22 cellular contexts compared by ENCODE assay signal in the genomic region with DNA sequence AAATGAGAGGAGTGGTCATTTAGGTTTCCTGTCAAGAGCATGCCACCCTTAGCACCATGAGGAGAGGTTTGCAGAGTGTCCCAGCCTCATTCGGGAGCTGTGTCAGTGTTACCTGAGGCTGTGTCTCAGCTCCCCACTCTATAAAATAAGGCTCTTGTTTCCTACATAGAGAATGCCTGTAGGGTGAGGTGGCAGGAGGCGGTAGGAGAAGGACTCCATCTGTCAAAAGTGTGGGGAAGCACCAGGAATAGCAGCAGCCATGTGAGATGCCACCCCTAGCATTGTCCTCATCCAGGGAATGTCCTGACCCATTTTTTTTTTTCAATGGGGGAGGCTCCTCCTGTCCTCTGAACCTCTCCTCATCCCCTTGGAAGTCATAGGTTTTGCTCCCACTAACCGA.
DNase-seq lines count a peak whose midpoint lies in the region; ATAC-seq, FAIRE-seq and TF ChIP-seq lines count a peak whose summit lies in the region.
"Had no signal": no experiment of that assay in that cellular context is flagged by ENCODE, and none has a peak within 500 bp of the region (broad histone marks: within the 10 kb centered on the region; RNA-seq: fewer than 3 reads in every experiment).

No MANE protein-coding gene starts in this region.

- H3K27me3 ChIP-seq in RWPE2 (ENCODE audit: insufficient read depth, poor library complexity, severe bottlenecking) (no peaks in the 10 kb centered on the region), keratinocyte (ENCODE audit: control insufficient read depth, extremely low read depth, insufficient read depth, low read length) (peaks cover 3% of the 10 kb centered on the region)

- no peaks in the 10 kb centered on the region for H3K9me3 ChIP-seq in RWPE2 (ENCODE audit: severe bottlenecking)
- no peaks in the 10 kb centered on the region for H3K9me3 ChIP-seq in keratinocyte (ENCODE audit: control insufficient read depth, low read depth, low read length)
- H3K9me3 ChIP-seq: Caco-2 had no signal

- no peaks in the 10 kb centered on the region for H3K79me2 ChIP-seq in keratinocyte (ENCODE audit: control insufficient read depth, insufficient read depth, low read length)

- no peak for TF ChIP-seq POLR2A in H54 (IDR thresholded peaks at IDR 0.05; ENCODE audit: low read depth, low read length)

- no peak for FAIRE-seq in H54 (lab: Jason Lieb, UNC)
- FAIRE-seq in keratinocyte (lab: Jason Lieb, UNC) = peak; percentile 53

- H3K9me1 ChIP-seq in keratinocyte (ENCODE audit: control insufficient read depth, extremely low read depth, insufficient read depth, low read length) = no peaks in the 10 kb centered on the region

- no peaks in the 10 kb centered on the region for H4K20me1 ChIP-seq in keratinocyte (ENCODE audit: control insufficient read depth, extremely low read depth, insufficient read depth, low read length)

- no peak overlapping the region for H3K9ac ChIP-seq in keratinocyte (ENCODE audit: control insufficient read depth, extremely low read depth, insufficient read depth, low read length)
- H3K9ac ChIP-seq: KMS-11 had no signal

- dilution Hi-C loops in keratinocyte (cut with MboI; ENCODE audit: extremely low pct_ligation_motif_present, low sequenced_read_pairs) = no loop called here

- TF ChIP-seq CTCF in RWPE2 (IDR thresholded peaks at IDR 0.05; ENCODE audit: poor library complexity, severe bottlenecking) (no peak), keratinocyte (optimal IDR thresholded peaks at IDR 0.05 in 1 of 3, IDR thresholded peaks at IDR 0.05 in 1 of 3, conservative IDR thresholded peaks at IDR 0.05 in 1 of 3; ENCODE audit: extremely low read depth in 1 of 3, insufficient read depth in 2 of 3, low read length in 3 of 3) (no peak)

- H3K4me2 ChIP-seq in keratinocyte (ENCODE audit: control insufficient read depth, extremely low read depth, insufficient read depth, low read depth, low read length) = no peak overlapping the region
- H3K4me2 ChIP-seq: KMS-11 had no signal

- peak; percentile 77 for ATAC-seq in RWPE2 (ENCODE audit: low read depth)
- ATAC-seq: CD8-positive, alpha-beta T cell; Panc1 had no signal

- H3K4me1 ChIP-seq in RWPE2 (ENCODE audit: insufficient read depth, poor library complexity, severe bottlenecking) (peaks cover 7% of the 10 kb centered on the region), keratinocyte (ENCODE audit: control insufficient read depth, extremely low read depth, insufficient read depth, low read length) (no peaks in the 10 kb centered on the region)
- H3K4me1 ChIP-seq: Caco-2 had no signal

- no peak overlapping the region for H2AFZ ChIP-seq in keratinocyte (ENCODE audit: control insufficient read depth, low read length)

- no peaks in the 10 kb centered on the region for H3K36me3 ChIP-seq in RWPE2 (ENCODE audit: low read depth)
- H3K36me3 ChIP-seq in keratinocyte (ENCODE audit: control insufficient read depth in 2 of 2, extremely low read depth in 1 of 2, insufficient read depth in 2 of 2, low read length in 2 of 2) = no peaks in the 10 kb centered on the region

- DNase-seq in H54 (ENCODE audit: insufficient read length, low spot score) = peak; percentile 34
- no peak for DNase-seq in RWPE2 (ENCODE audit: low spot score)
- no peak for DNase-seq in keratinocyte (ENCODE audit: low read depth, low spot score)
- peak; percentile 25 for DNase-seq in superior temporal gyrus (ENCODE audit: extremely low spot score)
- DNase-seq in NCI-H1930 (lab: John Stamatoyannopoulos, UW) = no peak
- no peak for DNase-seq in HUDEP-2 (lab: John Stamatoyannopoulos, UW; ENCODE audit: unreplicated experiment in 76 of 76)
- no peak for DNase-seq in SKM-1 (lab: John Stamatoyannopoulos, UW; ENCODE audit: unreplicated experiment)
- DNase-seq: Caco-2; CD8-positive, alpha-beta T cell; EL; H7; NCI-H1048; NCI-H1417; NCI-H1694; NCI-H2081; NCI-H2227 treated with DMSO at 0.1 percent for 48 hours; NCI-H526 treated with DMSO at 0.1 percent for 48 hours; SHP77 treated with DMSO at 0.1 percent for 48 hours had no signal

- H3K4me3 ChIP-seq in RWPE2 (ENCODE audit: severe bottlenecking) (no peak overlapping the region), keratinocyte (ENCODE audit: control insufficient read depth in 2 of 3, extremely low read depth in 1 of 3, insufficient read depth in 2 of 3, low read depth in 1 of 3, low read length in 3 of 3) (no peak overlapping the region)

- H3K27ac ChIP-seq in RWPE2 (ENCODE audit: poor library complexity, severe bottlenecking) (no peak overlapping the region), keratinocyte (ENCODE audit: control insufficient read depth, insufficient read depth, low read length) (no peak overlapping the region)
- H3K27ac ChIP-seq: C4-2B, KMS-11, RWPE1 had no signal

Comparison
In these comparisons a context has a peak if more than half of its experiments do, and no peak if none do; other contexts are left out.
1. DNase-seq: peak in H54 (single experiment) and superior temporal gyrus (single experiment); none in RWPE2 (single experiment), keratinocyte (single experiment), NCI-H1930 (0 of 2), HUDEP-2 (0 of 76) and SKM-1 (single experiment).